ENCODE assay signal across 7 cellular contexts in genomic region chr2:39178756-39179155, GRCh38.
"Had no signal": no experiment of that assay in that cellular context is flagged by ENCODE, and none has a peak within 500 bp of the region (broad histone marks: within the 10 kb centered on the region; RNA-seq: fewer than 3 reads in every experiment).

No MANE protein-coding gene starts in this region.

- DNase-seq: H9, HCEC 1CT, Kasumi-1, KG1 had no signal

- H3K4me2 ChIP-seq: GM23338 had no signal

- ATAC-seq: GM23338 had no signal

- H2AFZ ChIP-seq: GM23338 had no signal

- FAIRE-seq: H54, HTR-8/SVneo had no signal

- H3K4me3 ChIP-seq: GM23338 had no signal
